In the genomic region with DNA sequence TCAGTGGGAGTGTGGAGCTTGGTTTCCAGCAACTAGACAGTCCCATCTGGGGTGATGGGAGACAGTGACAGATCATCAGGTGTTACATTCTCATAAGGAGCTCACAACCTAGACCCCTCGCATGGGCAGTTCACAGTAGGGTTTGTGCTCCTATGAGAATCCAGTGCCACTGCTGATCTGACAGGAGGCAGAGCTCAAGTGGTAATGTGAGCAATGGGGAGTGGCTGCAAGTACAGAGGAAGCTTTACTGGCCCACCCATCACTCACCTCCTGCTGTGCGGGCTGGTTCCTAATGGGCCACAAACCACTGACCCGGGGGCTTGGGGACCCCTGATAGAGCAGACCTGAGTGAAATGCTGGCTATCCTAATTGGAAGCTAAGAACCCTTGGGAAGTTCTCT, we compare ENCODE assay signal across 22 cellular contexts.
"Had no signal": no experiment of that assay in that cellular context is flagged by ENCODE, and none has a peak within 500 bp of the region (broad histone marks: within the 10 kb centered on the region; RNA-seq: fewer than 3 reads in every experiment).

No MANE protein-coding gene starts in this region.

- H3K4me3 Mint-ChIP-seq: IgD-negative memory B cell had no signal

- ATAC-seq: K562 had no signal

- H3K36me3 Mint-ChIP-seq: IgD-negative memory B cell had no signal

- H3K27ac Mint-ChIP-seq: IgD-negative memory B cell had no signal

- DNase-seq: Kasumi-1, MM.1S, NCI-H1092 treated with DMSO at 0.1 percent for 48 hours, NCI-H1436, NCI-H187, NCI-H2029, NCI-H2081 treated with DMSO at 0.1 percent for 48 hours, NCI-H2171, NCI-H226, NCI-H446, NCI-H510A, NCI-H526 treated with DMSO at 0.1 percent for 48 hours, NCI-H774, Right ventricle myocardium superior, RPMI8226, SIG-M5 had no signal

- H3K36me3 ChIP-seq: SJSA1 had no signal

- FAIRE-seq: HTR-8/SVneo, K562, RCC 7860 had no signal

- H3K27me3 ChIP-seq: SJSA1 had no signal

- H3K4me1 Mint-ChIP-seq: IgD-negative memory B cell had no signal

- H3K4me3 ChIP-seq: K562, SJSA1, SK-N-MC had no signal

- H3K9me3 ChIP-seq: SJSA1 had no signal

- H3K27me3 Mint-ChIP-seq: IgD-negative memory B cell had no signal
